9 cellular contexts compared by ENCODE assay signal in the genomic region with DNA sequence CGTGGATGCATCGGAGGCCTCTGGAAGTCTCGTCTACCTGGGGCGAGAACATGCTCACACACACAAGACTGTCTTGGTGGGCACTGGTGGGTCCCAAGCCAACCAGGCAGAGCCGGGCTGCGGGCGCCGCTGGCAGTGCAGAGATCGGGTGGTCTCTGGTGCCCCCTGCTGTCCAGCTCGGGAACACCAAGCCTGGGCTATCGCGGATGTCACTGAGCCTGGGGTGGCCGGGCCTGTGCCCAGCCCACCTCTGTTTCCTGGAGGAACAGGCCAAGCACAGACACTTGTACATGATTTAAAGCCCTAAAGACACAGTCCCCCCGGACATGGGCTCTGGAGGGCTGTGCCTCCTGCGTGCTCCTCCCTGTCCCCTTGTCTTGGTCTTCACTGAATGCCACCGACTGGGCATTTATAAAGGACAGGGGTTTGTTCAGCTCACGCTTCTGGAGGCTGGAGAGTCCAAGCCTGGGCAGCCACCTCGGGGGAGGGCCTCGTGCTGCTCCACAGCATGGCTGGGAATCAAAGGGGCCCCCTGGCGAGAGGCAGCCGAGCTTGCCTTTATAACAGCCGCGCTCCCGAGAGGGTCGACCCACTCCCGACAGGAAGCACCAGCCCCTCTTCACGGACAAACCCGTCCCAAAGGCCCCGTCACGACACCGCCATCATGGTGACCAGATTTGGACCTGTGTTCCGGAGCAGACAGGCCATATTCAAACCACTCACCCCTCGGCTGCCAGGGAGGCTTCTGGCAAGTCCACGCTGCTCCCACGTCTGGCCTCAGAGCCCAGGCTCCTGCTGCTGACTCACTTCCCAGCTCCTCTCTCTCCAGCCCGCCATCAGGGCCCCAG. TPM values are rescaled to one million over a fixed set of nuclear protein-coding genes. Genes with fewer than 3 reads are reported as not detected.
DNase-seq lines count a peak whose midpoint lies in the region; ATAC-seq and TF ChIP-seq lines count a peak whose summit lies in the region.
"Had no signal": no experiment of that assay in that cellular context is flagged by ENCODE, and none has a peak within 500 bp of the region (broad histone marks: within the 10 kb centered on the region; RNA-seq: fewer than 3 reads in every experiment).

No MANE protein-coding gene starts in this region.

- in situ Hi-C loops in GM13976 (cut with MboI; ENCODE audit: low sequenced_read_pairs, unreplicated experiment) = no loop called here

- peak; percentile 78 for DNase-seq in A673 (ENCODE audit: low spot score)
- DNase-seq in GM13976 (ENCODE audit: low spot score) = peak; percentile 91
- DNase-seq in LoVo (ENCODE audit: low spot score) = peak; percentile 66
- DNase-seq in T-helper 1 cell = peak; percentile 52 to 77 (median 66)
- DNase-seq in adipocyte (ENCODE audit: low read depth) = peak; percentile 79
- peak; percentile 73 for DNase-seq in left cardiac atrium
- no peak for DNase-seq in retinal pigment epithelial cell (ENCODE audit: low read depth)

- H3K27me3 ChIP-seq in A673 (replicated peaks; ENCODE audit: insufficient read depth, low read depth, low read length, poor library complexity) = no peaks in the 10 kb centered on the region
- H3K27me3 ChIP-seq in adipocyte (replicated peaks; ENCODE audit: control insufficient read depth, insufficient read depth, low read length) = peaks cover 19% of the 10 kb centered on the region

- H3K27ac ChIP-seq in A673 (ENCODE audit: low read depth, low read length, poor library complexity, severe bottlenecking) = no peak overlapping the region

- BruUV-seq in A673 (replicated peaks; lab: Mats Ljungman, UMichigan) = no TSS peak

- TF ChIP-seq CTCF in A673 (conservative IDR thresholded peaks at IDR 0.05; ENCODE audit: low read depth, low read length) (peak; percentile 91), GM13976 (IDR thresholded peaks at IDR 0.05; ENCODE audit: borderline replicate concordance, control extremely low read depth, extremely low read depth, insufficient read depth, missing control alignments) (peak; percentile 94), retinal pigment epithelial cell (conservative IDR thresholded peaks at IDR 0.05; ENCODE audit: low read depth, low read length) (peak; percentile 92)

- no peaks in the 10 kb centered on the region for H3K4me1 ChIP-seq in A673 (ENCODE audit: insufficient read depth, low read length, poor library complexity, severe bottlenecking)
- no peaks in the 10 kb centered on the region for H3K4me1 ChIP-seq in adipocyte (ENCODE audit: control insufficient read depth, insufficient read depth, low read length)

- CTCF ChIA-PET in A673 (lab: Charles Lee) = interaction anchor here (0.5 to 1.6 kb wide), 5 partner anchors 80 to 1674 kb away, joined by 3 to 21 read pairs (median 5); no protein-coding TSS in a partner anchor

- no peaks in the 10 kb centered on the region for H3K9me3 ChIP-seq in A673 (ENCODE audit: low read depth, low read length, poor library complexity, severe bottlenecking)
- H3K9me3 ChIP-seq in adipocyte (ENCODE audit: control insufficient read depth, low read length) = no peaks in the 10 kb centered on the region

- no peaks in the 10 kb centered on the region for H3K36me3 ChIP-seq in A673 (ENCODE audit: insufficient read depth, low read length, poor library complexity, severe bottlenecking)
- H3K36me3 ChIP-seq in adipocyte (ENCODE audit: control insufficient read depth, insufficient read depth, low read length, severe bottlenecking) = no peaks in the 10 kb centered on the region

- intact Hi-C loops in A673 (cut with micrococcal nuclease; ENCODE audit: unreplicated experiment) = loop anchor here (1.0 kb wide), 1 partner anchor 83 kb away; no protein-coding TSS in a partner anchor
- intact Hi-C loops in left cardiac atrium (cut with DNase I) = loop anchor here (2.0 to 5.0 kb wide), 2 partner anchors 83 to 87 kb away; no protein-coding TSS in a partner anchor

- H3K4me3 ChIP-seq in A673 (ENCODE audit: low read depth, low read length, poor library complexity, severe bottlenecking) (no peak overlapping the region), adipocyte (ENCODE audit: low read length) (no peak overlapping the region), retinal pigment epithelial cell (ENCODE audit: low read length) (no peak overlapping the region)

- ATAC-seq in left cardiac atrium (peak; percentile 85 to 90), HG03442 (IDR thresholded peaks at IDR 0.05; ENCODE audit: unreplicated experiment) (no peak)

- POLR2A ChIA-PET in A673 (lab: Charles Lee; ENCODE audit: low non-redundant PET) = no interaction called here

- H3K9ac ChIP-seq in adipocyte (ENCODE audit: low read length) = peak overlapping the region; percentile 34

RNA-seq across cellular contexts. Expression of a gene that starts 3.6 kb away (rescaled TPM):
- not detected in 2 replicates for total RNA-seq in A673 (2021)
- not detected for total RNA-seq in left cardiac atrium
- total RNA-seq: skeletal muscle tissue had no signal

RNA-seq across cellular contexts. Expression of a gene that starts 7.9 kb away (rescaled TPM):
- total RNA-seq in A673 (2021) = 119 and 136 TPM in 2 replicates
- 100 to 1,000 TPM; 160 to 175 TPM for total RNA-seq in left cardiac atrium
